ENCODE assay signal across 23 cellular contexts in the genomic region with DNA sequence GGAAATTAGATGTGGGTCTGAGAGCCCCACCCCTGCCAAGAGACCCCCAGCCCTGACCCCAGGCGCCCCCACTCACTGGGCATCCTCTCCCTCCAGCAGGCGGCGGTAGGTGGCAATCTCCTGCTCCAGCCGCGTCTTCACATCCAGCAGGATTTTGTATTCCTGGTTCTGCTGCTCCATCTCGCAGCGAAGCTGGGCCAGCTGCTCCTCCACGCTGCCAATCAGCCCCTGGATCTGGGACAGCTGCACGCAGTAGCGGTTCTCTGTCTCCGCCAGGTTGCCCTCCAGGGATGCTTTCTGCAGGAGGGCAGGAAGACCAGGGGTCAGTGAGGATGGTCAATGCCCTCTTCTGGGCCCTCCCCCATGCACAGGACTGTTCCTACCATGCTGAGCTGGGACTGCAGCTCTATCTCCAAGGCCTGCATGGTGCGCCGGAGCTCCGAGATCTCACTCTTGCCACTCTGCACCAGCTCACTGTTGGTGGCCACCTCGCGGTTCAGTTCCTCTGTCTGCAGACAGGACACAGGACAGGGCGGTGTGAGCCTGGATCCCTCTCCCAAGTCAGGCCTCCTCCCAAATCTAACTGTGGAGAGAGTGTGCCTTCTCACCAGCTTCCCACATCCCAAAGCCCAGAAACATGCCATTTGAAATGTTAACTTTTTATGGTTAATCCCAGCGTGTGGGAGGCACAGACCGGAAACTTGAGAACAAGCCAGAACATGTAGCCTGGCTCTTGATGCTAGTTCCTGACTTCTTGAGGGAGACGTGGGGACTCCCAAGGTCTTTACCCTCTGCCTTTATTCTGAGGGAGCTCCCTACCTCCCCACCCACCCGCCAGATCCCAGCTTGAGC. TPM values are rescaled to one million over a fixed set of nuclear protein-coding genes. Genes with fewer than 3 reads are reported as not detected.
DNase-seq lines count a peak whose midpoint lies in the region; ATAC-seq and TF ChIP-seq lines count a peak whose summit lies in the region.
"Had no signal": no experiment of that assay in that cellular context is flagged by ENCODE, and none has a peak within 500 bp of the region (broad histone marks: within the 10 kb centered on the region; RNA-seq: fewer than 3 reads in every experiment).

No MANE protein-coding gene starts in this region.

- DNase-seq in activated effector memory CD4-positive, alpha-beta T cell treated with anti-CD3 and anti-CD28 coated beads, Interleukin-2, amount 50 U/mL, for 16 hours = peak; percentile 46
- no peak for DNase-seq in activated effector memory CD4-positive, alpha-beta T cell treated with Interleukin-2 at 50 U/mL for 16 hours
- peak; percentile 81 for DNase-seq in chondrocyte (ENCODE audit: low spot score)
- no peak for DNase-seq in activated T-cell treated with anti-CD3 and anti-CD28 coated beads for 4 hours
- no peak for DNase-seq in HCEC 1CT
- no peak for DNase-seq in activated CD4-positive, alpha-beta T cell treated with anti-CD3 and anti-CD28 coated beads, Interleukin-2, amount 10 ng/mL, durations not matched to agents 24 days and 14 days
- DNase-seq: 8988T; activated CD4-positive, CD25-positive, alpha-beta regulatory T cell treated with anti-CD3 and anti-CD28 coated beads, Interleukin-2, amount 50 U/mL, for 72 hours; activated CD8-positive, alpha-beta memory T cell treated with anti-CD3 and anti-CD28 coated beads, Interleukin-2, amount 50 U/mL, for 4 hours; activated naive CD4-positive, alpha-beta T cell treated with anti-CD3 and anti-CD28 coated beads for 36 hours; CD4-positive, CD25-positive, alpha-beta regulatory T cell; DMS79; effector memory CD8-positive, alpha-beta T cell; lower lobe of right lung; NCI-H2081; retina had no signal

- intact Hi-C loops in activated CD4-positive, alpha-beta T cell treated with anti-CD3 and anti-CD28 coated beads, Interleukin-2, amount 10 ng/mL, durations not matched to agents 24 days and 14 days (cut with micrococcal nuclease) = no loop called here

- H3K27ac Mint-ChIP-seq in chondrocyte (ENCODE audit: unreplicated experiment) = peak overlapping the region; percentile 75
- H3K27ac Mint-ChIP-seq in nephron = peak overlapping the region; percentile 79 to 92 (median 89)
- no peak overlapping the region for H3K27ac Mint-ChIP-seq in activated CD4-positive, alpha-beta T cell treated with anti-CD3 and anti-CD28 coated beads, Interleukin-2, amount 10 ng/mL, durations not matched to agents 24 days and 14 days
- H3K27ac Mint-ChIP-seq: activated naive CD4-positive, alpha-beta T cell treated with anti-CD3 and anti-CD28 coated beads for 36 hours; effector memory CD8-positive, alpha-beta T cell; natural killer cell treated with Interleukin-12 subunit alpha and Interleukin-12 subunit beta and Interleukin-15 and Interleukin-18, amount 100 ng/mL, for 72 hours; T-helper 1 cell treated with Interleukin-12 subunit alpha and Interleukin-12 subunit beta and Interleukin-4 antibody, amounts not matched to agents 30 μg/mL and 1 μg/mL, for 36 hours had no signal

- no peak for ATAC-seq in GM19023 (IDR thresholded peaks at IDR 0.05; ENCODE audit: unreplicated experiment)
- ATAC-seq: effector memory CD8-positive, alpha-beta T cell; lower lobe of right lung; natural killer cell treated with Interleukin-12 subunit alpha and Interleukin-12 subunit beta and Interleukin-15 and Interleukin-18, amount 100 ng/mL, for 72 hours had no signal

- H3K27me3 Mint-ChIP-seq in chondrocyte (ENCODE audit: low read depth) (no peaks in the 10 kb centered on the region), nephron (ENCODE audit: low read depth) (peaks cover 7% of the 10 kb centered on the region)
- no peaks in the 10 kb centered on the region for H3K27me3 Mint-ChIP-seq in activated CD4-positive, alpha-beta T cell treated with anti-CD3 and anti-CD28 coated beads, Interleukin-2, amount 10 ng/mL, durations not matched to agents 24 days and 14 days
- H3K27me3 Mint-ChIP-seq: CD4-positive, CD25-positive, alpha-beta regulatory T cell had no signal

- H3K9me3 Mint-ChIP-seq in chondrocyte (ENCODE audit: low read depth) (no peaks in the 10 kb centered on the region), nephron (no peaks in the 10 kb centered on the region)
- H3K9me3 Mint-ChIP-seq in activated CD4-positive, alpha-beta T cell treated with anti-CD3 and anti-CD28 coated beads, Interleukin-2, amount 10 ng/mL, durations not matched to agents 24 days and 14 days = no peaks in the 10 kb centered on the region
- H3K9me3 Mint-ChIP-seq: activated naive CD4-positive, alpha-beta T cell treated with anti-CD3 and anti-CD28 coated beads for 36 hours; effector memory CD8-positive, alpha-beta T cell; natural killer cell treated with Interleukin-12 subunit alpha and Interleukin-12 subunit beta and Interleukin-15 and Interleukin-18, amount 100 ng/mL, for 72 hours; T-helper 1 cell treated with Interleukin-12 subunit alpha and Interleukin-12 subunit beta and Interleukin-4 antibody, amounts not matched to agents 30 μg/mL and 1 μg/mL, for 36 hours had no signal

- TF ChIP-seq CTCF in chondrocyte (IDR thresholded peaks at IDR 0.05) (peak; percentile 10), nephron (IDR thresholded peaks at IDR 0.05; ENCODE audit: unreplicated experiment in 3 of 3) (no peak)

- peak overlapping the region; percentile 13 for H3K4me3 Mint-ChIP-seq in chondrocyte (ENCODE audit: unreplicated experiment)
- H3K4me3 Mint-ChIP-seq in nephron = peak overlapping the region in 1 of 3 experiments; percentile 10
- H3K4me3 Mint-ChIP-seq in activated CD4-positive, alpha-beta T cell treated with anti-CD3 and anti-CD28 coated beads, Interleukin-2, amount 10 ng/mL, durations not matched to agents 24 days and 14 days = no peak overlapping the region
- H3K4me3 Mint-ChIP-seq: activated naive CD4-positive, alpha-beta T cell treated with anti-CD3 and anti-CD28 coated beads for 36 hours; CD4-positive, CD25-positive, alpha-beta regulatory T cell; effector memory CD8-positive, alpha-beta T cell; natural killer cell treated with Interleukin-12 subunit alpha and Interleukin-12 subunit beta and Interleukin-15 and Interleukin-18, amount 100 ng/mL, for 72 hours; T-helper 1 cell treated with Interleukin-12 subunit alpha and Interleukin-12 subunit beta and Interleukin-4 antibody, amounts not matched to agents 30 μg/mL and 1 μg/mL, for 36 hours had no signal

- H3K36me3 Mint-ChIP-seq in chondrocyte (ENCODE audit: low read depth) (peaks cover 10% of the 10 kb centered on the region), nephron (ENCODE audit: low read depth) (no peaks in the 10 kb centered on the region)
- H3K36me3 Mint-ChIP-seq in activated CD4-positive, alpha-beta T cell treated with anti-CD3 and anti-CD28 coated beads, Interleukin-2, amount 10 ng/mL, durations not matched to agents 24 days and 14 days (ENCODE audit: low read depth) = no peaks in the 10 kb centered on the region
- H3K36me3 Mint-ChIP-seq: CD4-positive, CD25-positive, alpha-beta regulatory T cell; natural killer cell treated with Interleukin-12 subunit alpha and Interleukin-12 subunit beta and Interleukin-15 and Interleukin-18, amount 100 ng/mL, for 72 hours had no signal

- H3K4me1 Mint-ChIP-seq in chondrocyte (ENCODE audit: low read depth) (peaks cover 70% of the 10 kb centered on the region), nephron (peaks cover 31% of the 10 kb centered on the region)
- H3K4me1 Mint-ChIP-seq in activated CD4-positive, alpha-beta T cell treated with anti-CD3 and anti-CD28 coated beads, Interleukin-2, amount 10 ng/mL, durations not matched to agents 24 days and 14 days = no peaks in the 10 kb centered on the region
- H3K4me1 Mint-ChIP-seq: CD4-positive, CD25-positive, alpha-beta regulatory T cell had no signal

RNA-seq across cellular contexts. Expression of gene KRT17, which starts 3.6 kb away (rescaled TPM):
- 183 to 261 TPM (median 258 TPM) in 3 replicates for total RNA-seq in chondrocyte
- not detected in 2 replicates for total RNA-seq in activated CD4-positive, alpha-beta T cell treated with anti-CD3 and anti-CD28 coated beads, Interleukin-2, amount 10 ng/mL, durations not matched to agents 24 days and 14 days
- total RNA-seq: activated naive CD4-positive, alpha-beta T cell treated with anti-CD3 and anti-CD28 coated beads for 36 hours; CD4-positive, CD25-positive, alpha-beta regulatory T cell; natural killer cell treated with Interleukin-12 subunit alpha and Interleukin-12 subunit beta and Interleukin-15 and Interleukin-18, amount 100 ng/mL, for 72 hours had no signal

RNA-seq across cellular contexts. Expression of gene KRT16, which starts 8.2 kb away (rescaled TPM):
- 3.9 to 5.9 TPM (median 5.5 TPM) in 3 replicates for total RNA-seq in chondrocyte
- not detected in 2 replicates for total RNA-seq in activated CD4-positive, alpha-beta T cell treated with anti-CD3 and anti-CD28 coated beads, Interleukin-2, amount 10 ng/mL, durations not matched to agents 24 days and 14 days
- total RNA-seq: activated naive CD4-positive, alpha-beta T cell treated with anti-CD3 and anti-CD28 coated beads for 36 hours; CD4-positive, CD25-positive, alpha-beta regulatory T cell; frontal cortex; HT1080; lower lobe of right lung; natural killer cell treated with Interleukin-12 subunit alpha and Interleukin-12 subunit beta and Interleukin-15 and Interleukin-18, amount 100 ng/mL, for 72 hours had no signal

RNA-seq across cellular contexts. Expression of gene KRT14, which starts 34.1 kb away (rescaled TPM):
- 0.23 to 0.94 TPM (median 0.32 TPM) in 3 replicates for total RNA-seq in chondrocyte
- not detected in 2 replicates for total RNA-seq in activated CD4-positive, alpha-beta T cell treated with anti-CD3 and anti-CD28 coated beads, Interleukin-2, amount 10 ng/mL, durations not matched to agents 24 days and 14 days
- total RNA-seq: activated naive CD4-positive, alpha-beta T cell treated with anti-CD3 and anti-CD28 coated beads for 36 hours; CD4-positive, CD25-positive, alpha-beta regulatory T cell; frontal cortex; lower lobe of right lung; natural killer cell treated with Interleukin-12 subunit alpha and Interleukin-12 subunit beta and Interleukin-15 and Interleukin-18, amount 100 ng/mL, for 72 hours had no signal

RNA-seq across cellular contexts. Expression of gene KRT9, which starts 49.0 kb away (rescaled TPM):
- total RNA-seq in chondrocyte = not detected in 3 replicates
- total RNA-seq in activated CD4-positive, alpha-beta T cell treated with anti-CD3 and anti-CD28 coated beads, Interleukin-2, amount 10 ng/mL, durations not matched to agents 24 days and 14 days = not detected in 2 replicates
- total RNA-seq: activated naive CD4-positive, alpha-beta T cell treated with anti-CD3 and anti-CD28 coated beads for 36 hours; CD4-positive, CD25-positive, alpha-beta regulatory T cell; frontal cortex; HT1080; lower lobe of right lung; natural killer cell treated with Interleukin-12 subunit alpha and Interleukin-12 subunit beta and Interleukin-15 and Interleukin-18, amount 100 ng/mL, for 72 hours; temporal lobe had no signal

Comparison
In these comparisons a context has a peak if more than half of its experiments do, and no peak if none do; other contexts are left out.
1. DNase-seq: peak in activated effector memory CD4-positive, alpha-beta T cell treated with anti-CD3 and anti-CD28 coated beads, Interleukin-2, amount 50 U/mL, for 16 hours (single experiment) and chondrocyte (single experiment); none in activated effector memory CD4-positive, alpha-beta T cell treated with Interleukin-2 at 50 U/mL for 16 hours (single experiment), activated T-cell treated with anti-CD3 and anti-CD28 coated beads for 4 hours (single experiment), HCEC 1CT (single experiment) and activated CD4-positive, alpha-beta T cell treated with anti-CD3 and anti-CD28 coated beads, Interleukin-2, amount 10 ng/mL, durations not matched to agents 24 days and 14 days (single experiment).
2. RNA of gene KRT17, which starts 3.6 kb away (total RNA-seq): 183 to 261 TPM in chondrocyte; not detected in activated CD4-positive, alpha-beta T cell treated with anti-CD3 and anti-CD28 coated beads, Interleukin-2, amount 10 ng/mL, durations not matched to agents 24 days and 14 days; every median in the first group is over 100 times any median in the second.